In the genomic region with DNA sequence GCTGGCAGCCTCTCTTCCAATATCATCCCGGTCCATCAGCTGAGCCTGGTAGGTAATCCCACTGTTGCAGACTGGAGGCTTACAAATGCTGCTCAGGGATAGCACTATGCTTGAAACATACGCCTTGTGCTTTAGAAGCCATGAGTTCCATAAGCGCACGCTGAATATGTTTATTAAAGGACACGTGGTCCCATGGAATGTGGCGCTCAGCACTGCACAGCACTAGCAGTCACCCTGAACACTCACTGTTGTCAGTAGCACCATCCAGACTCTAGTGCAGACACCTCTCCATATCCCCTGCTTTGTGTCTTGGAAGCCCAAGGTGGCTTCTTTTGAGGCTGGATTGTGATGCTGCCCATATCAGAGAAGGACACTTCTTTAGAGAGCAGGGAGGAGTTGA, we compare ENCODE assay signal across 15 cellular contexts.
DNase-seq lines count a peak whose midpoint lies in the region; TF ChIP-seq lines count a peak whose summit lies in the region.
"Had no signal": no experiment of that assay in that cellular context is flagged by ENCODE, and none has a peak within 500 bp of the region (broad histone marks: within the 10 kb centered on the region; RNA-seq: fewer than 3 reads in every experiment).

No MANE protein-coding gene starts in this region.

- WGBS in spleen, 5 donors: 89 to 95% (median 93%) methylated on average over 6 of the region's 6 CpGs

- H3K9me3 ChIP-seq in HEK293 (ENCODE audit: control insufficient read depth, insufficient read depth, low read depth, low read length): no peaks in the 10 kb centered on the region
- no peaks in the 10 kb centered on the region for H3K9me3 ChIP-seq in spleen
- H3K9me3 ChIP-seq in Karpas-422 (ENCODE audit: low read length): no peaks in the 10 kb centered on the region
- H3K9me3 ChIP-seq: testis had no signal

- H3K27ac ChIP-seq in HEK293 (ENCODE audit: extremely low read depth, low read depth, low read length): no peak overlapping the region
- peak overlapping the region; percentile 2 for H3K27ac ChIP-seq in brain microvascular endothelial cell
- H3K27ac ChIP-seq in spleen: peak overlapping the region in 5 of 8 donors; percentile 2 to 92 (median 88)
- no peak overlapping the region for H3K27ac ChIP-seq in Karpas-422 (ENCODE audit: low read length)
- H3K27ac ChIP-seq: testis had no signal

- no peaks in the 10 kb centered on the region for H3K79me2 ChIP-seq in Karpas-422 (ENCODE audit: low read length)

- H3K36me3 Mint-ChIP-seq in T-helper 2 cell treated with Interferon-gamma antibody and Interleukin-4, amounts not matched to agents 5 μg/mL and 100 μg/mL, for 36 hours (ENCODE audit: low read depth): peaks cover 11% of the 10 kb centered on the region
- H3K36me3 Mint-ChIP-seq: immature natural killer cell had no signal

- TF ChIP-seq CTCF in HEK293 (tag by site-specific recombination; IDR thresholded peaks at IDR 0.05): no peak
- no peak for TF ChIP-seq CTCF in brain microvascular endothelial cell (IDR thresholded peaks at IDR 0.05; ENCODE audit: low read depth, low read length, missing control alignments)
- no peak for TF ChIP-seq CTCF in spleen (IDR thresholded peaks at IDR 0.05 in 8 of 11, conservative IDR thresholded peaks at IDR 0.05 in 3 of 11)

- H4K20me1 ChIP-seq in Karpas-422 (ENCODE audit: insufficient read depth, low read depth, low read length): no peaks in the 10 kb centered on the region

- no peaks in the 10 kb centered on the region for H3K36me3 ChIP-seq in HEK293 (ENCODE audit: control insufficient read depth in 2 of 2, insufficient read depth in 1 of 2, low read length in 2 of 2)
- no peaks in the 10 kb centered on the region for H3K36me3 ChIP-seq in brain microvascular endothelial cell (replicated peaks)
- no peaks in the 10 kb centered on the region for H3K36me3 ChIP-seq in spleen
- no peaks in the 10 kb centered on the region for H3K36me3 ChIP-seq in Karpas-422 (ENCODE audit: insufficient read depth, low read length)

- 0 out of 2 replicates have a peak, but pooled peaks cover 2% of the 10 kb centered on the region for H3K4me1 ChIP-seq in HEK293 (ENCODE audit: control insufficient read depth, insufficient read depth, low read length)
- H3K4me1 ChIP-seq in spleen: peaks cover 40 to 98% (median 78%) of the 10 kb centered on the region in 6 donors
- H3K4me1 ChIP-seq in Karpas-422 (ENCODE audit: low read length): no peaks in the 10 kb centered on the region
- H3K4me1 ChIP-seq: testis had no signal

- POLR2A ChIA-PET in HEK293 (lab: Yijun Ruan, JAX): no interaction called here

- no peaks in the 10 kb centered on the region for H3K27me3 Mint-ChIP-seq in T-helper 2 cell treated with Interferon-gamma antibody and Interleukin-4, amounts not matched to agents 5 μg/mL and 100 μg/mL, for 36 hours (ENCODE audit: low read depth)

- H3K9me2 ChIP-seq in Karpas-422 (replicated peaks; ENCODE audit: insufficient read depth, low read length): no peaks in the 10 kb centered on the region

- H3K4me1 Mint-ChIP-seq in T-helper 2 cell treated with Interferon-gamma antibody and Interleukin-4, amounts not matched to agents 5 μg/mL and 100 μg/mL, for 36 hours (ENCODE audit: low read depth): peaks cover 46% of the 10 kb centered on the region

- no peak overlapping the region for H3K27ac Mint-ChIP-seq in T-helper 2 cell treated with Interferon-gamma antibody and Interleukin-4, amounts not matched to agents 5 μg/mL and 100 μg/mL, for 36 hours
- H3K27ac Mint-ChIP-seq: immature natural killer cell; T-helper 1 cell treated with Interleukin-12 subunit alpha and Interleukin-12 subunit beta and Interleukin-4 antibody, amounts not matched to agents 30 μg/mL and 1 μg/mL, for 36 hours had no signal

- CTCF ChIA-PET in HEK293 (lab: Yijun Ruan, JAX): no interaction called here

- no peak overlapping the region for H3K9ac ChIP-seq in Karpas-422 (ENCODE audit: low read length)

- H3K27me3 ChIP-seq in brain microvascular endothelial cell (replicated peaks) (no peaks in the 10 kb centered on the region), spleen (replicated peaks in 1 of 7) (no peaks in the 10 kb centered on the region), Karpas-422 (ENCODE audit: low read length) (no peaks in the 10 kb centered on the region)
- H3K27me3 ChIP-seq: testis had no signal

- in situ Hi-C loops in brain microvascular endothelial cell (cut with HindIII; ENCODE audit: low pct_ligation_motif_present, low sequenced_read_pairs): no loop called here

- no peak for DNase-seq in T-helper 2 cell treated with Interferon-gamma antibody and Interleukin-4, amounts not matched to agents 5 μg/mL and 100 μg/mL, for 36 hours (ENCODE audit: low spot score)
- DNase-seq in T-helper 2 cell: no peak
- peak; percentile 61 for DNase-seq in brain microvascular endothelial cell
- DNase-seq in spleen: no peak
- DNase-seq in Karpas-422: no peak
- no peak for DNase-seq in activated gamma-delta T cell (lab: John Stamatoyannopoulos, UW)
- DNase-seq in NCI-H1930 (lab: John Stamatoyannopoulos, UW): no peak
- DNase-seq: aorta, DMS53, immature natural killer cell, NCI-H2029 treated with DMSO at 0.1 percent for 48 hours, right cardiac atrium, testis had no signal

- TF ChIP-seq POLR2A in spleen (IDR thresholded peaks at IDR 0.05): no peak

- H3K9me3 Mint-ChIP-seq in T-helper 2 cell treated with Interferon-gamma antibody and Interleukin-4, amounts not matched to agents 5 μg/mL and 100 μg/mL, for 36 hours: no peaks in the 10 kb centered on the region
- H3K9me3 Mint-ChIP-seq: immature natural killer cell; T-helper 1 cell treated with Interleukin-12 subunit alpha and Interleukin-12 subunit beta and Interleukin-4 antibody, amounts not matched to agents 30 μg/mL and 1 μg/mL, for 36 hours had no signal

- H3K4me2 ChIP-seq in Karpas-422 (ENCODE audit: low read depth, low read length, poor library complexity, severe bottlenecking): no peak overlapping the region

- no peak overlapping the region for H2AFZ ChIP-seq in Karpas-422 (ENCODE audit: low read length)

- intact Hi-C loops in spleen (cut with DNase I; ENCODE audit: low total_unique reads): no loop called here

- peak overlapping the region; percentile 1 for H3K4me3 Mint-ChIP-seq in T-helper 2 cell treated with Interferon-gamma antibody and Interleukin-4, amounts not matched to agents 5 μg/mL and 100 μg/mL, for 36 hours
- H3K4me3 Mint-ChIP-seq: immature natural killer cell; T-helper 1 cell treated with Interleukin-12 subunit alpha and Interleukin-12 subunit beta and Interleukin-4 antibody, amounts not matched to agents 30 μg/mL and 1 μg/mL, for 36 hours had no signal

- H3K4me3 ChIP-seq in HEK293 (ENCODE audit: low read depth, low read length) (no peak overlapping the region), brain microvascular endothelial cell (ENCODE audit: low read depth, low read length) (no peak overlapping the region), spleen (no peak overlapping the region), Karpas-422 (ENCODE audit: low read length) (no peak overlapping the region)
- H3K4me3 ChIP-seq: testis had no signal

TF ChIP-seq in HEK293, 187 proteins besides CTCF, POLR2A, EP300 and RAD21:
- TF ChIP-seq, protein P1, sequence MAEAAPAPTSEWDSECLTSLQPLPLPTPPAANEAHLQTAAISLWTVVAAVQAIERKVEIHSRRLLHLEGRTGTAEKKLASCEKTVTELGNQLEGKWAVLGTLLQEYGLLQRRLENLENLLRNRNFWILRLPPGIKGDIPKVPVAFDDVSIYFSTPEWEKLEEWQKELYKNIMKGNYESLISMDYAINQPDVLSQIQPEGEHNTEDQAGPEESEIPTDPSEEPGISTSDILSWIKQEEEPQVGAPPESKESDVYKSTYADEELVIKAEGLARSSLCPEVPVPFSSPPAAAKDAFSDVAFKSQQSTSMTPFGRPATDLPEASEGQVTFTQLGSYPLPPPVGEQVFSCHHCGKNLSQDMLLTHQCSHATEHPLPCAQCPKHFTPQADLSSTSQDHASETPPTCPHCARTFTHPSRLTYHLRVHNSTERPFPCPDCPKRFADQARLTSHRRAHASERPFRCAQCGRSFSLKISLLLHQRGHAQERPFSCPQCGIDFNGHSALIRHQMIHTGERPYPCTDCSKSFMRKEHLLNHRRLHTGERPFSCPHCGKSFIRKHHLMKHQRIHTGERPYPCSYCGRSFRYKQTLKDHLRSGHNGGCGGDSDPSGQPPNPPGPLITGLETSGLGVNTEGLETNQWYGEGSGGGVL (tag by site-specific recombination; IDR thresholded peaks at IDR 0.05): no peak
- TF ChIP-seq ZBTB8A (tag by site-specific recombination; IDR thresholded peaks at IDR 0.05): no peak
- TF ChIP-seq ZNF404 (tag by site-specific recombination; IDR thresholded peaks at IDR 0.05): no peak
- TF ChIP-seq ZNF768 (tag by site-specific recombination; IDR thresholded peaks at IDR 0.05): peak; percentile 18; the same call in 1 of the 2 replicates
- TF ChIP-seq ZBTB48 (tag by site-specific recombination; IDR thresholded peaks at IDR 0.05): no peak
- no peak for TF ChIP-seq ZNF311 (tag by site-specific recombination; IDR thresholded peaks at IDR 0.05; ENCODE audit: borderline replicate concordance)

Comparison
In these comparisons a context has a peak if more than half of its experiments do, and no peak if none do; other contexts are left out.
1. H3K27ac ChIP-seq: peak in brain microvascular endothelial cell (single experiment) and spleen (5 of 8); none in HEK293 (single experiment) and Karpas-422 (single experiment).